Comparison of ENCODE assay signal across 26 cellular contexts in the genomic region with DNA sequence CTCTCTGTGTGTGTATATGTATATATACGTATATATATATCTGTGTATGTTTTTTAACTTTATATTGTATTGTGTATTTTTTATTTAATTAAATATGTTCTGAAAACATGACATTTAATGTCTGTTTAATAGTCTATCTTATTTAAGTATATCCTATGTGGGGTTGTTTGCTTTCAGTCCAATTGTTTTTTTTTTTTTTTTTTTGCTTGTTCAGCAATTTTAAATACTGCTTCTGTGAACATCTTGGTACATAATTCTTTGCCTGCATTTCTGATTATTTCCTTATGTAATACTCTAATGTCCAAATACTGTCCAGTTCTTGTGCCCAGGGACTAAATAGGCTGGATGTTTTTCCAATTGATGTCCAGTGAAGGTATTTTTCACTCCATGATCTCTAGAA. TPM values are rescaled to one million over a fixed set of nuclear protein-coding genes. Genes with fewer than 3 reads are reported as not detected.
DNase-seq lines count a peak whose midpoint lies in the region; ATAC-seq, FAIRE-seq and TF ChIP-seq lines count a peak whose summit lies in the region.
"Had no signal": no experiment of that assay in that cellular context is flagged by ENCODE, and none has a peak within 500 bp of the region (broad histone marks: within the 10 kb centered on the region; RNA-seq: fewer than 3 reads in every experiment).

No MANE protein-coding gene starts in this region.

- H3K4me2 ChIP-seq in HepG2 (ENCODE audit: low read depth, low read length) (no peak overlapping the region), H1 (ENCODE audit: insufficient read depth in 1 of 2, low read depth in 2 of 2, low read length in 2 of 2) (no peak overlapping the region)
- H3K4me2 ChIP-seq: BLaER1 treated with 17β-estradiol and CSF1 and Interleukin-3, amounts not matched to agents 10 nM and 100 nM had no signal

- H3K4me3 ChIP-seq in HepG2 (replicated peaks in 1 of 3; ENCODE audit: insufficient read depth in 1 of 3, low read depth in 2 of 3, low read length in 3 of 3): no peak overlapping the region
- H3K4me3 ChIP-seq in right lobe of liver: no peak overlapping the region
- no peak overlapping the region for H3K4me3 ChIP-seq in H1 (ENCODE audit: extremely low read depth in 1 of 4, insufficient read depth in 2 of 4, low read depth in 3 of 4, low read length in 4 of 4)
- H3K4me3 ChIP-seq in thyroid gland (replicated peaks in 1 of 3): no peak overlapping the region
- H3K4me3 ChIP-seq: BLaER1 treated with 17β-estradiol and CSF1 and Interleukin-3, amounts not matched to agents 10 nM and 100 nM had no signal

- no peak for TF ChIP-seq EP300 in HepG2 (IDR thresholded peaks at IDR 0.05; ENCODE audit: low read depth in 2 of 2, low read length in 2 of 2)
- no peak for TF ChIP-seq EP300 in HepG2 (CRISPR knock-in tag; IDR thresholded peaks at IDR 0.05; ENCODE audit: borderline replicate concordance)
- TF ChIP-seq EP300 in H1 (IDR thresholded peaks at IDR 0.05; ENCODE audit: borderline replicate concordance in 1 of 2, low read depth in 2 of 2, low read length in 2 of 2): no peak

- no peaks in the 10 kb centered on the region for H3K4me1 ChIP-seq in HepG2 (ENCODE audit: insufficient read depth, low read length)
- H3K4me1 ChIP-seq in right lobe of liver: no peaks in the 10 kb centered on the region
- no peaks in the 10 kb centered on the region for H3K4me1 ChIP-seq in H1 (replicated peaks in 1 of 4; ENCODE audit: control insufficient read depth in 3 of 4, insufficient read depth in 4 of 4, low read length in 3 of 4)
- H3K4me1 ChIP-seq in thyroid gland: no peaks in the 10 kb centered on the region
- H3K4me1 ChIP-seq: BE2C; BLaER1 treated with 17β-estradiol and CSF1 and Interleukin-3, amounts not matched to agents 10 nM and 100 nM had no signal

- no peak overlapping the region for H3K23ac ChIP-seq in H1 (ENCODE audit: insufficient read length)

- WGBS in HepG2 (ENCODE audit: low lambda C conversion rate): 41% methylated on average over 1 of the region's 1 CpG
- 73% methylated on average over 1 of the region's 1 CpG for WGBS in right lobe of liver (ENCODE audit: insufficient coverage, low coverage, low lambda C conversion rate, missing lambda C conversion rate)
- 96% methylated on average over 1 of the region's 1 CpG; no CpG with 5 or more reads in 1 of the 2 experiments for WGBS in H1 (ENCODE audit: extremely low coverage in 1 of 2, insufficient coverage in 1 of 2, insufficient read length in 1 of 2, insufficient replicate concordance in 2 of 2, low coverage in 1 of 2, low lambda C conversion rate in 2 of 2, missing lambda C conversion rate in 1 of 2), 2 experiments
- 95 to 96% methylated on average over 1 of the region's 1 CpG for WGBS in thyroid gland, 2 donors

- no peak overlapping the region for H3K27ac Mint-ChIP-seq in T-helper 17 cell
- H3K27ac Mint-ChIP-seq: CD14-positive monocyte; CD4-positive, alpha-beta T cell; CD8-positive, alpha-beta memory T cell had no signal

- no peaks in the 10 kb centered on the region for H3K36me3 Mint-ChIP-seq in T-helper 17 cell (ENCODE audit: low read depth)
- H3K36me3 Mint-ChIP-seq: CD14-positive monocyte; CD8-positive, alpha-beta memory T cell had no signal

- no peaks in the 10 kb centered on the region for H3K4me1 Mint-ChIP-seq in T-helper 17 cell
- H3K4me1 Mint-ChIP-seq: CD14-positive monocyte; CD8-positive, alpha-beta memory T cell had no signal

- no peak overlapping the region for H2BK15ac ChIP-seq in H1 (ENCODE audit: low read length)

- peak overlapping the region; percentile 25 for H3K4me3 Mint-ChIP-seq in T-helper 17 cell
- H3K4me3 Mint-ChIP-seq: CD14-positive monocyte; CD4-positive, alpha-beta T cell; CD8-positive, alpha-beta memory T cell had no signal

- TF ChIP-seq POLR2A in HepG2 (IDR thresholded peaks at IDR 0.05; ENCODE audit: insufficient read depth in 1 of 2, low read depth in 2 of 2, low read length in 2 of 2): no peak
- no peak for TF ChIP-seq POLR2A in right lobe of liver (IDR thresholded peaks at IDR 0.05)
- TF ChIP-seq POLR2A in H1 (IDR thresholded peaks at IDR 0.05; ENCODE audit: control extremely low read depth in 1 of 2, low read depth in 2 of 2, low read length in 2 of 2): no peak
- TF ChIP-seq POLR2A in thyroid gland (IDR thresholded peaks at IDR 0.05): no peak

- H2BK12ac ChIP-seq in H1 (ENCODE audit: low read depth, low read length): no peak overlapping the region

- FAIRE-seq in HepG2 (lab: Jason Lieb, UNC): no peak
- FAIRE-seq in H1 (lab: Jason Lieb, UNC): no peak
- FAIRE-seq: A204.1, D721Med, GM12891, GM18507 had no signal

- no peak overlapping the region for H3K14ac ChIP-seq in H1 (ENCODE audit: insufficient read length)

- H3K9ac ChIP-seq in HepG2 (ENCODE audit: insufficient read depth, low read depth, low read length) (no peak overlapping the region), H1 (replicated peaks in 1 of 4; ENCODE audit: extremely low read depth in 1 of 4, low read depth in 3 of 4, low read length in 3 of 4) (no peak overlapping the region)
- H3K9ac ChIP-seq: BLaER1 treated with 17β-estradiol and CSF1 and Interleukin-3, amounts not matched to agents 10 nM and 100 nM had no signal

- H3K27ac ChIP-seq in HepG2 (ENCODE audit: extremely low read length, insufficient read depth, low read length): no peak overlapping the region
- no peak overlapping the region for H3K27ac ChIP-seq in right lobe of liver
- no peak overlapping the region for H3K27ac ChIP-seq in H1 (ENCODE audit: low read depth, low read length)
- H3K27ac ChIP-seq in thyroid gland: no peak overlapping the region
- H3K27ac ChIP-seq: 22Rv1; BLaER1 treated with 17β-estradiol and CSF1 and Interleukin-3, amounts not matched to agents 10 nM and 100 nM had no signal

- H3K4ac ChIP-seq in H1 (replicated peaks; ENCODE audit: insufficient read length, low read depth, low read length): no peak overlapping the region

- in situ Hi-C loops in HepG2 (cut with HindIII; ENCODE audit: extremely low pct_ligation_motif_present, low pct_unique_long_range_greater_than_20kb): no loop called here

- H2AFZ ChIP-seq in HepG2 (ENCODE audit: low read length): no peak overlapping the region
- H2AFZ ChIP-seq in H1 (ENCODE audit: low read length): peak overlapping the region; percentile 92; the same call in 1 of the 2 replicates

- H4K91ac ChIP-seq in H1 (replicated peaks; ENCODE audit: insufficient read length, low read length): no peak overlapping the region

- no peaks in the 10 kb centered on the region; a peak in 1 of 5 replicates for H3K27me3 ChIP-seq in HepG2 (ENCODE audit: control insufficient read depth in 1 of 2, insufficient read depth in 2 of 2, low read length in 2 of 2)
- no peaks in the 10 kb centered on the region for H3K27me3 ChIP-seq in right lobe of liver
- H3K27me3 ChIP-seq in H1 (replicated peaks in 1 of 4; ENCODE audit: control insufficient read depth in 3 of 4, extremely low read depth in 1 of 4, insufficient read depth in 3 of 4, low read length in 3 of 4): no peaks in the 10 kb centered on the region
- H3K27me3 ChIP-seq in thyroid gland: no peaks in the 10 kb centered on the region
- H3K27me3 ChIP-seq: BE2C; BLaER1 treated with 17β-estradiol and CSF1 and Interleukin-3, amounts not matched to agents 10 nM and 100 nM had no signal

- intact Hi-C loops in HepG2 (cut with micrococcal nuclease; ENCODE audit: unreplicated experiment) (no loop called here), right lobe of liver (cut with DNase I) (no loop called here), thyroid gland (cut with DNase I) (no loop called here)

- no peaks in the 10 kb centered on the region for H3K79me1 ChIP-seq in H1 (ENCODE audit: low read depth, low read length)

- no peaks in the 10 kb centered on the region for H3K79me2 ChIP-seq in HepG2 (ENCODE audit: insufficient read depth, low read length)
- H3K79me2 ChIP-seq in H1 (ENCODE audit: control insufficient read depth in 1 of 2, insufficient read depth in 2 of 2, low read length in 2 of 2): no peaks in the 10 kb centered on the region

- no peak overlapping the region for H4K8ac ChIP-seq in H1 (ENCODE audit: extremely low read depth, insufficient read depth, low read length)

- no peak overlapping the region for H4K5ac ChIP-seq in H1 (ENCODE audit: insufficient read length, low read depth, low read length)

- no peaks in the 10 kb centered on the region for H3K36me3 ChIP-seq in HepG2 (replicated peaks in 1 of 2; ENCODE audit: control insufficient read depth in 1 of 2, insufficient read depth in 2 of 2, low read length in 2 of 2)
- H3K36me3 ChIP-seq in right lobe of liver: no peaks in the 10 kb centered on the region
- H3K36me3 ChIP-seq in H1 (ENCODE audit: control insufficient read depth in 2 of 4, insufficient read depth in 4 of 4, low read length in 3 of 4): no peaks in the 10 kb centered on the region
- no peaks in the 10 kb centered on the region for H3K36me3 ChIP-seq in thyroid gland
- H3K36me3 ChIP-seq: BE2C; BLaER1 treated with 17β-estradiol and CSF1 and Interleukin-3, amounts not matched to agents 10 nM and 100 nM had no signal

- no peak for ATAC-seq in HepG2
- ATAC-seq in right lobe of liver: no peak
- ATAC-seq in T-helper 17 cell: no peak

- CTCF ChIA-PET in HepG2 (lab: Yijun Ruan, JAX; ENCODE audit: low intra/inter-chr PET ratio, low total read pairs): no interaction called here
- CTCF ChIA-PET in H1 (lab: Charles Lee; ENCODE audit: partially characterized antibody): interaction anchor here (1.4 kb wide), 1 partner anchor 14 kb away, joined by 3 read pairs; no protein-coding TSS in a partner anchor

- no peak overlapping the region for H2BK5ac ChIP-seq in H1 (ENCODE audit: low read depth, low read length)

- H2BK120ac ChIP-seq in H1 (replicated peaks; ENCODE audit: low read depth, low read length): no peak overlapping the region

- no peak overlapping the region for H3K56ac ChIP-seq in H1 (replicated peaks; ENCODE audit: insufficient read length, low read depth, low read length)

- DNase-seq in HepG2 (ENCODE audit: low spot score) (no peak), right lobe of liver (no peak), T-helper 17 cell (no peak), H1 (ENCODE audit: low read depth in 1 of 2, low spot score in 2 of 2) (no peak), thyroid gland (no peak), cortex of kidney (lab: John Stamatoyannopoulos, UW) (no peak)
- no peak for DNase-seq in effector CD8-positive, alpha-beta T cell (lab: John Stamatoyannopoulos, UW)
- DNase-seq: ACHN; AML-193; BE2C; CD4-positive, alpha-beta T cell; CD8-positive, alpha-beta memory T cell; DMS 273 treated with DMSO at 0.1 percent for 48 hours; DMS79; EL; GF-D8; GOT3; H7; HCEC 1CT had no signal

- H4K20me1 ChIP-seq in HepG2 (ENCODE audit: insufficient read depth, low read length) (no peaks in the 10 kb centered on the region), H1 (replicated peaks in 1 of 2; ENCODE audit: control insufficient read depth in 1 of 2, insufficient read depth in 2 of 2, low read length in 2 of 2) (no peaks in the 10 kb centered on the region)
- H4K20me1 ChIP-seq: BLaER1 treated with 17β-estradiol and CSF1 and Interleukin-3, amounts not matched to agents 10 nM and 100 nM had no signal

- H3K23me2 ChIP-seq in H1 (ENCODE audit: low read depth, low read length): no peaks in the 10 kb centered on the region

- TF ChIP-seq RAD21 in HepG2 (CRISPR knock-in tag; IDR thresholded peaks at IDR 0.05) (no peak), H1 (IDR thresholded peaks at IDR 0.05 in 1 of 2, conservative IDR thresholded peaks at IDR 0.05 in 1 of 2; ENCODE audit: low read depth in 2 of 2, low read length in 2 of 2) (no peak)

- TF ChIP-seq CTCF in HepG2 (CRISPR knock-in tag; IDR thresholded peaks at IDR 0.05): no peak
- no peak for TF ChIP-seq CTCF in right lobe of liver (IDR thresholded peaks at IDR 0.05)
- TF ChIP-seq CTCF in H1 (IDR thresholded peaks at IDR 0.05; ENCODE audit: control extremely low read depth in 1 of 3, insufficient read depth in 1 of 3, low read depth in 1 of 3, low read length in 3 of 3): no peak
- no peak for TF ChIP-seq CTCF in thyroid gland (IDR thresholded peaks at IDR 0.05)

- no peak overlapping the region for H2AK5ac ChIP-seq in H1 (ENCODE audit: low read depth, low read length)

- POLR2A ChIA-PET in HepG2 (lab: Yijun Ruan, JAX): no interaction called here
- POLR2A ChIA-PET in H1 (lab: Charles Lee; ENCODE audit: partially characterized antibody): no interaction called here

- H3K18ac ChIP-seq in H1 (ENCODE audit: extremely low read depth, low read length): no peak overlapping the region

- H3K9me3 ChIP-seq in HepG2 (ENCODE audit: low read length): no peaks in the 10 kb centered on the region
- H3K9me3 ChIP-seq in right lobe of liver: no peaks in the 10 kb centered on the region
- no peaks in the 10 kb centered on the region for H3K9me3 ChIP-seq in T-helper 17 cell (ENCODE audit: control insufficient read depth, low read length, poor library complexity, severe bottlenecking)
- H3K9me3 ChIP-seq in H1 (ENCODE audit: insufficient read depth in 2 of 2, low read depth in 1 of 2, low read length in 1 of 2): no peaks in the 10 kb centered on the region
- no peaks in the 10 kb centered on the region for H3K9me3 ChIP-seq in thyroid gland
- H3K9me3 ChIP-seq: BE2C had no signal

- no peaks in the 10 kb centered on the region for H3K27me3 Mint-ChIP-seq in T-helper 17 cell

- no TSS peak for BruUV-seq in HepG2 (replicated peaks; lab: Mats Ljungman, UMichigan)

- no peak overlapping the region for H2BK20ac ChIP-seq in H1 (ENCODE audit: low read length)

RNA-seq across cellular contexts. Expression of gene MAD2L1, which starts 45.1 kb away (rescaled TPM):
- total RNA-seq in HepG2 (2016; rRNA removed; fragmentation: Illumina TruSeq; extraction: Trizol) (109 and 134 TPM in 2 replicates), right lobe of liver (1 to 10 TPM in 3 of 6 experiments, under 1 TPM in 3; 0.86 to 1.5 (median 1.1) TPM), T-helper 17 cell (1 to 10 TPM; 6.1 to 6.5 TPM), thyroid gland (1 to 10 TPM in 3 of 4 donors, under 1 TPM in 1; 0.89 to 7.8 (median 4.0) TPM)
- 17.4 and 23.6 TPM in 2 replicates for total RNA-seq in HepG2 (2016; cell fraction: cytosol; rRNA removed; fragmentation: Illumina TruSeq; extraction: Trizol; ENCODE audit: low read depth)
- total RNA-seq in HepG2 (2016; cell fraction: insoluble cytoplasmic fraction; rRNA removed; fragmentation: Illumina TruSeq; extraction: Trizol): 104 and 124 TPM in 2 replicates
- 31.3 and 38.3 TPM in 2 replicates for total RNA-seq in HepG2 (2016; cell fraction: membrane; rRNA removed; fragmentation: Illumina TruSeq; extraction: Trizol)
- 61.7 and 63.2 TPM in 2 replicates for total RNA-seq in HepG2 (2016; cell fraction: nucleus; rRNA removed; fragmentation: Illumina TruSeq; extraction: Trizol)
- polyA plus RNA-seq in HepG2 (2011; rRNA removed) (23.1 and 40.6 TPM in 2 replicates), H1 (2011; rRNA removed) (51.1 and 59.7 TPM in 2 replicates)
- 14.8 and 26.5 TPM in 2 replicates for polyA plus RNA-seq in HepG2 (2011; cell fraction: cytosol; rRNA removed)
- polyA plus RNA-seq in HepG2 (2011; cell fraction: nucleus; rRNA removed): 6.5 and 10.0 TPM in 2 replicates
- polyA plus RNA-seq in HepG2 (2012): 19.2 and 46.9 TPM in 2 replicates
- polyA plus RNA-seq in HepG2 (2016; cell fraction: cytosol; fragmentation: Illumina TruSeq; extraction: Trizol; ENCODE audit: low read depth): 22.2 and 23.6 TPM in 2 replicates
- 112 and 141 TPM in 2 replicates for polyA plus RNA-seq in HepG2 (2016; cell fraction: insoluble cytoplasmic fraction; fragmentation: Illumina TruSeq; extraction: Trizol; ENCODE audit: low read depth)
- polyA plus RNA-seq in HepG2 (2016; cell fraction: membrane; fragmentation: Illumina TruSeq; extraction: Trizol; ENCODE audit: low read depth): 29.3 and 30.7 TPM in 2 replicates
- polyA plus RNA-seq in HepG2 (2016; cell fraction: nucleus; fragmentation: Illumina TruSeq; extraction: Trizol; ENCODE audit: insufficient read depth, low read depth): 70.5 and 91.6 TPM in 2 replicates
- polyA minus RNA-seq in HepG2 (2011; rRNA and poly(A)+ RNA removed; ENCODE audit: low replicate concordance): 53.4 and 58.9 TPM in 2 replicates
- polyA minus RNA-seq in HepG2 (2011; cell fraction: cytosol; rRNA and poly(A)+ RNA removed): 12.6 and 17.7 TPM in 2 replicates
- 16.3 and 27.9 TPM in 2 replicates for polyA minus RNA-seq in HepG2 (2011; cell fraction: nucleus; rRNA and poly(A)+ RNA removed)
- total RNA-seq in H1 (2021; fragmentation: NEBNext Ultra II Directional; extraction: Animal tissue kit (Norgen Biotek cat#: 25700)): 88.1 and 93.0 TPM in 2 replicates
- polyA plus RNA-seq in H1 (2011; cell fraction: cytosol; rRNA removed): 70.3 TPM
- 113 TPM for polyA plus RNA-seq in H1 (2011; cell fraction: nucleus; rRNA removed)
- polyA plus RNA-seq in H1 (2012, experiment 1 of 2): 116 to 149 TPM (median 132 TPM) in 4 replicates
- 20.4 TPM for polyA plus RNA-seq in H1 (2012, experiment 2 of 2)
- 46.3 TPM for polyA plus RNA-seq in H1 (2013, experiment 1 of 2)
- polyA plus RNA-seq in H1 (2013, experiment 2 of 2): 43.6 TPM
- polyA minus RNA-seq in H1 (2011; rRNA and poly(A)+ RNA removed): 57.6 and 84.7 TPM in 2 replicates
- 37.4 TPM for polyA minus RNA-seq in H1 (2011; cell fraction: cytosol; rRNA and poly(A)+ RNA removed)
- polyA minus RNA-seq in H1 (2011; cell fraction: nucleus; rRNA and poly(A)+ RNA removed): 56.0 TPM

Comparison
In these comparisons a context has a peak if more than half of its experiments do, and no peak if none do; other contexts are left out.
1. Of the 41 proteins assayed by ChIP-seq in both HepG2 and H1: peak only in HepG2: none; only in H1: none; in both: MAFK; in neither: 40.